Comparison of ENCODE assay signal across 19 cellular contexts in the genomic region with DNA sequence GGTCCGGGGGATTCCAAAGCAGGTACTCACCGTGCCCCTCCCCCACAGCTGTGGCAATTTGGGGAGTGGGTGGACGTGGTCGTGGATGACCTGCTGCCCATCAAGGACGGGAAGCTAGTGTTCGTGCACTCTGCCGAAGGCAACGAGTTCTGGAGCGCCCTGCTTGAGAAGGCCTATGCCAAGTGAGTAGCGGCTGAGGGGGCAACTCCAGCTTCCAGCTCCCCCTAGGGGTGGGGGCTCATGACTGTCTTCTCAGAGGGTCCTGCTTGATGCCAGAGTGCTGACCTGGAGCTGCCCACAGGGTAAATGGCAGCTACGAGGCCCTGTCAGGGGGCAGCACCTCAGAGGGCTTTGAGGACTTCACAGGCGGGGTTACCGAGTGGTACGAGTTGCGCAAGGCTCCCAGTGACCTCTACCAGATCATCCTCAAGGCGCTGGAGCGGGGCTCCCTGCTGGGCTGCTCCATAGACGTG. TPM values are rescaled to one million over a fixed set of nuclear protein-coding genes. Genes with fewer than 3 reads are reported as not detected.
A peak's percentile ranks its signal among the peaks of the same experiment; 100 is the strongest.
DNase-seq lines count a peak whose midpoint lies in the region; ATAC-seq and TF ChIP-seq lines count a peak whose summit lies in the region.
"Had no signal": no experiment of that assay in that cellular context is flagged by ENCODE, and none has a peak within 500 bp of the region (broad histone marks: within the 10 kb centered on the region; RNA-seq: fewer than 3 reads in every experiment).

No MANE protein-coding gene starts in this region.

- DNase-seq in Right ventricle myocardium inferior (ENCODE audit: missing footprints) = peak; percentile 73
- DNase-seq in heart left ventricle = no peak
- DNase-seq in OCI-LY7 (ENCODE audit: low spot score) = peak; percentile 15
- DNase-seq in fibroblast of lung (ENCODE audit: low read depth in 2 of 2) = no peak
- DNase-seq in stimulated activated effector memory CD8-positive, alpha-beta T cell treated with anti-CD3 and anti-CD28 coated beads, Interleukin-12 subunit alpha, Interleukin-12 subunit beta, amount 100 ng/mL, for 72 hours (ENCODE audit: low spot score in 2 of 2) = no peak
- no peak for DNase-seq in NCI-H345 treated with DMSO at 0.1 percent for 48 hours (lab: John Stamatoyannopoulos, UW; ENCODE audit: unreplicated experiment)
- DNase-seq in SKM-1 (lab: John Stamatoyannopoulos, UW; ENCODE audit: unreplicated experiment) = no peak
- DNase-seq: activated CD4-positive, alpha-beta memory T cell treated with anti-CD3 and anti-CD28 coated beads, Interleukin-2, amount 10 ng/mL, durations not matched to agents 7 days and 5 days; activated effector memory CD4-positive, alpha-beta T cell treated with Interleukin-2 at 50 U/mL for 16 hours; effector CD4-positive, alpha-beta T cell; NCI-H187 treated with DMSO at 0.1 percent for 48 hours; stimulated activated CD4-positive, alpha-beta T cell treated with anti-CD3 and anti-CD28 coated beads, Interleukin-15, amount 100 ng/mL, for 24 hours; T1000 had no signal

- H3K9me3 Mint-ChIP-seq in stimulated activated effector memory CD8-positive, alpha-beta T cell treated with anti-CD3 and anti-CD28 coated beads, Interleukin-12 subunit alpha, Interleukin-12 subunit beta, amount 100 ng/mL, for 72 hours = no peaks in the 10 kb centered on the region
- H3K9me3 Mint-ChIP-seq: activated CD4-positive, alpha-beta memory T cell treated with anti-CD3 and anti-CD28 coated beads, Interleukin-2, amount 10 ng/mL, durations not matched to agents 7 days and 5 days had no signal

- H4K20me1 ChIP-seq in OCI-LY7 (ENCODE audit: insufficient read depth, low read length) (no peaks in the 10 kb centered on the region), fibroblast of lung (ENCODE audit: control insufficient read depth, extremely low read depth, insufficient read depth, low read length) (no peaks in the 10 kb centered on the region)

- POLR2A ChIA-PET in OCI-LY7 (lab: Charles Lee) = interaction anchor here (1.0 kb wide), 1 partner anchor 146 kb away, joined by 4 read pairs; no protein-coding TSS in a partner anchor

- no peak overlapping the region for H2AFZ ChIP-seq in OCI-LY7 (ENCODE audit: low read length)
- no peak overlapping the region for H2AFZ ChIP-seq in fibroblast of lung (ENCODE audit: low read length)
- H2AFZ ChIP-seq: parathyroid adenoma had no signal

- no peak overlapping the region for H3K4me3 Mint-ChIP-seq in stimulated activated effector memory CD8-positive, alpha-beta T cell treated with anti-CD3 and anti-CD28 coated beads, Interleukin-12 subunit alpha, Interleukin-12 subunit beta, amount 100 ng/mL, for 72 hours
- H3K4me3 Mint-ChIP-seq: activated CD4-positive, alpha-beta memory T cell treated with anti-CD3 and anti-CD28 coated beads, Interleukin-2, amount 10 ng/mL, durations not matched to agents 7 days and 5 days had no signal

- H3K36me3 ChIP-seq in heart left ventricle (peaks cover 0 to 73% (median 62%) of the 10 kb centered on the region in 9 donors), OCI-LY7 (ENCODE audit: insufficient read depth, low read length) (peaks cover 35% of the 10 kb centered on the region; the same call in 1 of the 2 replicates), fibroblast of lung (ENCODE audit: control insufficient read depth, insufficient read depth, low read length) (peaks cover 40% of the 10 kb centered on the region)

- 0 out of 2 replicates have a peak, but pooled peaks cover 3% of the 10 kb centered on the region for H3K79me2 ChIP-seq in OCI-LY7 (ENCODE audit: insufficient read depth, low read depth, low read length)
- H3K79me2 ChIP-seq in fibroblast of lung (ENCODE audit: control insufficient read depth, insufficient read depth, low read length) = peaks cover 27% of the 10 kb centered on the region

- H3K27ac ChIP-seq in heart left ventricle = no peak overlapping the region
- no peak overlapping the region for H3K27ac ChIP-seq in OCI-LY7 (ENCODE audit: low read depth, low read length, poor library complexity, severe bottlenecking)
- no peak overlapping the region for H3K27ac ChIP-seq in fibroblast of lung (ENCODE audit: insufficient read depth, low read length)
- H3K27ac ChIP-seq: parathyroid adenoma, thoracic aorta had no signal

- CTCF ChIA-PET in OCI-LY7 (lab: Charles Lee; ENCODE audit: unreplicated experiment) = no interaction called here

- H3K27me3 ChIP-seq in heart left ventricle (no peaks in the 10 kb centered on the region), fibroblast of lung (ENCODE audit: control insufficient read depth, insufficient read depth, low read length) (no peaks in the 10 kb centered on the region)

- WGBS in heart left ventricle, 4 donors = 88 to 93% (median 91%) methylated on average over 7 to 18 of the region's 18 CpGs

- TF ChIP-seq CTCF in heart left ventricle (IDR thresholded peaks at IDR 0.05) (no peak), OCI-LY7 (conservative IDR thresholded peaks at IDR 0.05; ENCODE audit: low read length) (peak; percentile 65), fibroblast of lung (conservative IDR thresholded peaks at IDR 0.05 in 1 of 2, IDR thresholded peaks at IDR 0.05 in 1 of 2; ENCODE audit: low read depth in 1 of 2, low read length in 2 of 2) (peak; percentile 2 to 9)

- H3K27ac Mint-ChIP-seq in stimulated activated effector memory CD8-positive, alpha-beta T cell treated with anti-CD3 and anti-CD28 coated beads, Interleukin-12 subunit alpha, Interleukin-12 subunit beta, amount 100 ng/mL, for 72 hours = peak overlapping the region; percentile 77
- H3K27ac Mint-ChIP-seq: activated CD4-positive, alpha-beta memory T cell treated with anti-CD3 and anti-CD28 coated beads, Interleukin-2, amount 10 ng/mL, durations not matched to agents 7 days and 5 days had no signal

- H3K4me1 ChIP-seq in heart left ventricle (peaks cover 0 to 20% (median 7%) of the 10 kb centered on the region in 12 donors), OCI-LY7 (ENCODE audit: insufficient read depth, low read length, poor library complexity, severe bottlenecking) (peaks cover 13% of the 10 kb centered on the region), fibroblast of lung (ENCODE audit: control insufficient read depth, extremely low read depth, insufficient read depth, low read length) (peaks cover 5% of the 10 kb centered on the region)

- TF ChIP-seq POLR2A in heart left ventricle (IDR thresholded peaks at IDR 0.05) = no peak

- no peak for ATAC-seq in Right ventricle myocardium inferior
- no peak for ATAC-seq in heart left ventricle
- no peak for ATAC-seq in stimulated activated effector memory CD8-positive, alpha-beta T cell treated with anti-CD3 and anti-CD28 coated beads, Interleukin-12 subunit alpha, Interleukin-12 subunit beta, amount 100 ng/mL, for 72 hours
- ATAC-seq in HG03460 (IDR thresholded peaks at IDR 0.05; ENCODE audit: unreplicated experiment) = no peak
- ATAC-seq: GM12878 had no signal

- intact Hi-C loops in Right ventricle myocardium inferior (cut with DNase I) = no loop called here
- intact Hi-C loops in heart left ventricle (cut with DNase I) = loop anchor here in 1 of 10 donors (10.0 kb wide), 1 partner anchor 71 kb away; a partner anchor contains a TSS
- intact Hi-C loops in OCI-LY7 (cut with micrococcal nuclease; ENCODE audit: unreplicated experiment) = no loop called here

- H3K4me2 ChIP-seq in OCI-LY7 (ENCODE audit: low read length) (no peak overlapping the region), fibroblast of lung (ENCODE audit: extremely low read depth, insufficient read depth, low read length) (no peak overlapping the region)

- H3K9ac ChIP-seq in fibroblast of lung (ENCODE audit: insufficient read depth, low read length) = no peak overlapping the region
- H3K9ac ChIP-seq: parathyroid adenoma had no signal

- H3K36me3 Mint-ChIP-seq in stimulated activated effector memory CD8-positive, alpha-beta T cell treated with anti-CD3 and anti-CD28 coated beads, Interleukin-12 subunit alpha, Interleukin-12 subunit beta, amount 100 ng/mL, for 72 hours = peaks cover 43% of the 10 kb centered on the region

- H3K9me3 ChIP-seq in heart left ventricle (no peaks in the 10 kb centered on the region), OCI-LY7 (ENCODE audit: low read length) (no peaks in the 10 kb centered on the region), fibroblast of lung (ENCODE audit: control insufficient read depth, insufficient read depth, low read depth, low read length) (no peaks in the 10 kb centered on the region)
- H3K9me3 ChIP-seq: thoracic aorta had no signal

- no peaks in the 10 kb centered on the region for H3K9me2 ChIP-seq in OCI-LY7 (ENCODE audit: insufficient read depth, low read length)

- H3K4me1 Mint-ChIP-seq in stimulated activated effector memory CD8-positive, alpha-beta T cell treated with anti-CD3 and anti-CD28 coated beads, Interleukin-12 subunit alpha, Interleukin-12 subunit beta, amount 100 ng/mL, for 72 hours = peaks cover 47% of the 10 kb centered on the region

- no peak overlapping the region for H3K4me3 ChIP-seq in heart left ventricle
- H3K4me3 ChIP-seq in OCI-LY7 (ENCODE audit: low read depth, low read length, poor library complexity, severe bottlenecking) = no peak overlapping the region
- no peak overlapping the region for H3K4me3 ChIP-seq in fibroblast of lung (replicated peaks in 1 of 4; ENCODE audit: control extremely low read depth in 1 of 4, insufficient read depth in 1 of 4, low read depth in 3 of 4, low read length in 4 of 4)
- H3K4me3 ChIP-seq: GM12878, thoracic aorta had no signal

- BruUV-seq in OCI-LY7 (replicated peaks; lab: Mats Ljungman, UMichigan) = no TSS peak

RNA-seq across cellular contexts. Expression of a gene that starts 4.2 kb away (rescaled TPM):
- 82.9 TPM for total RNA-seq in Right ventricle myocardium inferior
- 100 to 1,000 TPM in 2 of 9 donors, 10 to 100 TPM in 7; 67.8 to 139 (median 86.1) TPM for total RNA-seq in heart left ventricle
- polyA plus RNA-seq in heart left ventricle = 100 to 1,000 TPM in 1 of 2 donors, 10 to 100 TPM in 1; 69.6 to 114 TPM
- 66.9 and 89.9 TPM in 2 replicates for total RNA-seq in OCI-LY7 (2014; rRNA removed; shearing (Covaris generic))
- 111 and 118 TPM in 2 replicates for total RNA-seq in OCI-LY7 (2022)
- 58.0 and 94.5 TPM in 2 replicates for total RNA-seq in fibroblast of lung
- polyA plus RNA-seq in fibroblast of lung = 70.3 and 111 TPM in 2 replicates
- polyA plus RNA-seq in fibroblast of lung (2012) = 135 and 180 TPM in 2 replicates
- 332 and 357 TPM in 2 replicates for polyA minus RNA-seq in fibroblast of lung (ENCODE audit: low replicate concordance)

RNA-seq across cellular contexts. Expression of a gene that starts 15.9 kb away (rescaled TPM):
- total RNA-seq in Right ventricle myocardium inferior = not detected
- not detected for total RNA-seq in heart left ventricle
- polyA plus RNA-seq in heart left ventricle = not detected
- total RNA-seq in OCI-LY7 (2014; rRNA removed; shearing (Covaris generic)) = not detected in 2 replicates
- total RNA-seq in OCI-LY7 (2022) = not detected in 2 replicates
- not detected in 2 replicates for total RNA-seq in fibroblast of lung
- not detected in 2 replicates for polyA plus RNA-seq in fibroblast of lung
- polyA plus RNA-seq in fibroblast of lung (2012) = not detected in 2 replicates
- polyA minus RNA-seq in fibroblast of lung (ENCODE audit: low replicate concordance) = not detected in 2 replicates
- total RNA-seq: activated CD4-positive, alpha-beta memory T cell treated with anti-CD3 and anti-CD28 coated beads, Interleukin-2, amount 10 ng/mL, durations not matched to agents 7 days and 5 days; GM12878; mononuclear cell; RPMI7951; thoracic aorta had no signal
- polyA plus RNA-seq: GM12878 had no signal

RNA-seq across cellular contexts. Expression of a gene that starts 51.6 kb away (rescaled TPM):
- total RNA-seq in Right ventricle myocardium inferior (27.1 TPM), heart left ventricle (10 to 100 TPM; 21.7 to 65.8 (median 28.2) TPM), OCI-LY7 (2022) (310 and 320 TPM in 2 replicates), fibroblast of lung (13.6 and 15.5 TPM in 2 replicates)
- polyA plus RNA-seq in heart left ventricle (10 to 100 TPM; 13.9 to 34.5 TPM), fibroblast of lung (25.2 and 30.4 TPM in 2 replicates)
- 102 and 134 TPM in 2 replicates for total RNA-seq in OCI-LY7 (2014; rRNA removed; shearing (Covaris generic))
- 26.7 and 28.2 TPM in 2 replicates for polyA plus RNA-seq in fibroblast of lung (2012)
- polyA minus RNA-seq in fibroblast of lung (ENCODE audit: low replicate concordance) = 259 and 336 TPM in 2 replicates

Comparison
In these comparisons a context has a peak if more than half of its experiments do, and no peak if none do; other contexts are left out.
1. DNase-seq: peak in Right ventricle myocardium inferior (single experiment) and OCI-LY7 (single experiment); none in heart left ventricle (0 of 5), fibroblast of lung (0 of 2), stimulated activated effector memory CD8-positive, alpha-beta T cell treated with anti-CD3 and anti-CD28 coated beads, Interleukin-12 subunit alpha, Interleukin-12 subunit beta, amount 100 ng/mL, for 72 hours (0 of 2), NCI-H345 treated with DMSO at 0.1 percent for 48 hours (single experiment) and SKM-1 (single experiment).
2. CTCF ChIP-seq: peak in OCI-LY7 (single experiment) and fibroblast of lung (2 of 2); none in heart left ventricle (0 of 12).